8 cellular contexts compared by ENCODE assay signal in the genomic region with DNA sequence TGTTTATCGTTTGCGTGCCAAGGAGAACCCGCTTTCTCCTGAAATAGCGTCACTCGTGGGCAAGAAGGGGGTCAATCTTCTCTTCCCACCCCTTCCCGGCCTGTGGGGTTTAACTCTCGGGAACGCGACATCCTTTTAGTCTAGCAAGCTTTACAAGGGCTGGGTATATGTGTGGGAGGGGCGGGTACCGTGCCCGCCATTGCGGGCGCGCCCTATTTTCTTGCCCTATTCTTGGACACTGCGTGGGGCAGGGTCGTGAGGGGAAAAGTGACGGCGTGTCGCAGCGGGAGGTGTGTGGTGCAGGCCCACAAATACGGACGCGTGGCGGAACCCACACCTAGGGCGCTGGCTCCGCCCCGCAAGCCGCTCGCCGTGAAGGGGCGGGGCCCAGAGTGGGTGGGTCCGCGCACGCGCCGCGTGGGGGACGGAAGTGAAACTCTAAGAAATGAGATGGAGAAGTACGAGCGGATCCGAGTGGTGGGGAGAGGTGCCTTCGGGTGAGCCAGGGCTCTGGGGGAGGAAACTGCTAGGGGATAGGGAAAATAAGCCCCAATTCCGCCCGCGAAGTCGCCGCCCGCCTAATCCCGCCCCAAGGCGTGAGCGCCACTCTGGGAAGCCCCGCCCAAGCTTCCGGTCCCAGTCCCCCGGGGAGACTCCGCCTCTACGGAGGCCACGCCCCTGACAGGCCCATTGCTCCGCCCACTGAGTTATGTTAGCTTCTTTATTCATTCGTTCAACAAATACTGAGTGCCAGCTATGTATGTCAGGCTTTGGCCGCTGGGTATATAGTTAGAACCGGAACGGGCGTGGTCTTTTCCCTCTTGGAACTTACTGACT. TPM values are rescaled to one million over a fixed set of nuclear protein-coding genes. Genes with fewer than 3 reads are reported as not detected.
DNase-seq lines count a peak whose midpoint lies in the region; ATAC-seq and TF ChIP-seq lines count a peak whose summit lies in the region.

TSS of gene NEK8 (plus strand) at position 425 of the 837 bp plus-strand sequence. CDS start at position 451, 26 bp downstream.

- in situ Hi-C loops in Panc1 (cut with HindIII; ENCODE audit: low pct_unique_long_range_greater_than_20kb, low sequenced_read_pairs): no loop called here

- CTCF ChIA-PET in Panc1 (lab: Charles Lee): interaction anchor here (1.0 to 3.7 kb wide), 4 partner anchors 9 to 225 kb away, joined by 3 to 123 read pairs (median 6); partner anchors contain the start of gene RPL23A

- peak within 1 kb of the TSS; percentile 70 for H3K9ac ChIP-seq in KMS-11

- ATAC-seq in GM21619 (IDR thresholded peaks at IDR 0.05; ENCODE audit: unreplicated experiment) (peak; percentile 29), Panc1 (peak; percentile 50)

- H3K36me3 ChIP-seq in KMS-11 (ENCODE audit: insufficient read depth) (peaks cover 7% of the 10 kb centered on the region; the same call in 1 of the 2 replicates), Panc1 (ENCODE audit: control insufficient read depth, insufficient read depth, low read length) (peaks cover 5% of the 10 kb centered on the region), esophagus muscularis mucosa (peaks cover 9 to 15% (median 14%) of the 10 kb centered on the region in 4 donors)

- peak within 1 kb of the TSS; percentile 77 for H2AFZ ChIP-seq in KMS-11 (ENCODE audit: low read depth)

- peak within 1 kb of the TSS; percentile 63 for H3K4me3 ChIP-seq in KMS-11 (IDR thresholded peaks at IDR 0.05; ENCODE audit: insufficient read depth, low read depth, low read length)
- H3K4me3 ChIP-seq in Panc1 (ENCODE audit: low read depth in 2 of 2, low read length in 2 of 2): peak within 1 kb of the TSS; percentile 69 to 96
- H3K4me3 ChIP-seq in esophagus muscularis mucosa: peak within 1 kb of the TSS; percentile 72 to 98 (median 76)

- no peaks in the 10 kb centered on the region for H4K20me1 ChIP-seq in KMS-11 (ENCODE audit: insufficient read depth)

- BruUV-seq in Panc1 (replicated peaks; lab: Mats Ljungman, UMichigan): TSS peak; percentile 69

- H3K27ac ChIP-seq in KMS-11 (peak within 1 kb of the TSS; percentile 88), Panc1 (ENCODE audit: low read length) (peak within 1 kb of the TSS; percentile 81), esophagus muscularis mucosa (replicated peaks in 1 of 4) (peak within 1 kb of the TSS; percentile 95 to 98 (median 96))

- TF ChIP-seq POLR2A in esophagus muscularis mucosa (IDR thresholded peaks at IDR 0.05; ENCODE audit: low read depth): peak; percentile 28

- intact Hi-C loops in Panc1 (cut with micrococcal nuclease; ENCODE audit: unreplicated experiment): loop anchor here (5.0 to 10.0 kb wide), 2 partner anchors 176 to 224 kb away; partner anchors contain the start of genes DHRS13 and PHF12
- intact Hi-C loops in esophagus muscularis mucosa (cut with DNase I): loop anchor here (2.0 kb wide), 1 partner anchor 14 kb away; no protein-coding TSS in a partner anchor

- no peaks in the 10 kb centered on the region for H3K9me3 ChIP-seq in Panc1 (ENCODE audit: control insufficient read depth, insufficient read depth, low read depth, low read length)
- no peaks in the 10 kb centered on the region for H3K9me3 ChIP-seq in esophagus muscularis mucosa

- TF ChIP-seq CTCF in KMS-11 (conservative IDR thresholded peaks at IDR 0.05; ENCODE audit: low read depth, low read length) (no peak), Panc1 (IDR thresholded peaks at IDR 0.05) (no peak), esophagus muscularis mucosa (IDR thresholded peaks at IDR 0.05) (peak in 1 of 3 experiments; percentile 6)

- H3K4me1 ChIP-seq in KMS-11 (ENCODE audit: low read depth, poor library complexity, severe bottlenecking) (peaks cover 42% of the 10 kb centered on the region), Panc1 (ENCODE audit: control insufficient read depth, insufficient read depth, low read length) (peaks cover 26% of the 10 kb centered on the region), esophagus muscularis mucosa (peaks cover 21 to 41% (median 40%) of the 10 kb centered on the region in 4 donors)

- H3K79me2 ChIP-seq in KMS-11 (ENCODE audit: insufficient read depth, low read depth): peaks cover 5% of the 10 kb centered on the region; the same call in 1 of the 2 replicates

- peak within 1 kb of the TSS; percentile 67 for H3K4me2 ChIP-seq in KMS-11

- DNase-seq in DMS153 treated with DMSO at 0.1 percent for 48 hours (lab: John Stamatoyannopoulos, UW; ENCODE audit: unreplicated experiment): peak; percentile 94
- DNase-seq in Panc1 (ENCODE audit: low read depth, low spot score): no peak
- DNase-seq in activated T-cell treated with anti-CD3 and anti-CD28 coated beads, Interleukin-2, amount 50 U/mL, for 48 hours: peak; percentile 100
- DNase-seq in esophagus muscularis mucosa (ENCODE audit: extremely low spot score): peak; percentile 99
- DNase-seq in myocyte (ENCODE audit: low read depth): peak; percentile 94
- DNase-seq in stimulated activated CD8-positive, alpha-beta memory T cell treated with anti-CD3 and anti-CD28 coated beads, Interleukin-7, amount 100 ng/mL, for 1 hour (ENCODE audit: low read depth in 2 of 2): peak; percentile 94 to 98

- H3K27me3 ChIP-seq in KMS-11 (ENCODE audit: insufficient read depth, low read depth): no peaks in the 10 kb centered on the region
- H3K27me3 ChIP-seq in Panc1 (ENCODE audit: control insufficient read depth, insufficient read depth, low read length): no peaks in the 10 kb centered on the region
- no peaks in the 10 kb centered on the region for H3K27me3 ChIP-seq in esophagus muscularis mucosa

- under 1% methylated on average over 60 of the region's 64 CpGs for WGBS in esophagus muscularis mucosa

- POLR2A ChIA-PET in Panc1 (lab: Charles Lee): interaction anchor here (0.5 to 3.0 kb wide), 9 partner anchors 11 to 574 kb away, joined by 3 to 26 read pairs (median 6); partner anchors contain the start of genes PHF12 and TRAF4

- no peak for TF ChIP-seq EP300 in esophagus muscularis mucosa (IDR thresholded peaks at IDR 0.05)

RNA-seq across cellular contexts. Expression of gene NEK8, which starts in this region (rescaled TPM):
- 11.9 TPM for total RNA-seq in Panc1 (2021; ENCODE audit: unreplicated experiment)
- 9.1 TPM for polyA plus RNA-seq in Panc1 (2012; ENCODE audit: insufficient read length)
- total RNA-seq in esophagus muscularis mucosa: 1 to 10 TPM in 3 of 4 donors, under 1 TPM in 1; 0.83 to 2.1 (median 1.6) TPM
- 5.5 and 6.0 TPM in 2 replicates for total RNA-seq in myocyte
- polyA plus RNA-seq in myocyte (2012): 5.6 TPM
